ENCODE assay signal across 8 cellular contexts in genomic region chr22:41092023-41092817, GRCh38. TPM values are rescaled to one million over a fixed set of nuclear protein-coding genes. Genes with fewer than 3 reads are reported as not detected.
DNase-seq lines count a peak whose midpoint lies in the region; ATAC-seq and TF ChIP-seq lines count a peak whose summit lies in the region.

Gene EP300, plus strand, starts transcription at chr22:41092592. Its CDS starts 413 bp downstream, at chr22:41093005.

- H3K9ac ChIP-seq in SK-N-MC (ENCODE audit: insufficient read length) = peak within 1 kb of the TSS; percentile 97

- CTCF ChIA-PET in activated naive CD4-positive, alpha-beta T cell treated with anti-CD3 and anti-CD28 coated beads, Interleukin-2, amount 10 ng/mL, durations not matched to agents 7 days and 5 days (lab: Charles Lee) = interaction anchor here (0.9 to 2.9 kb wide), 2 partner anchors 46 to 145 kb away, joined by 3 to 10 read pairs; no protein-coding TSS in a partner anchor

- ATAC-seq in GM21360 (IDR thresholded peaks at IDR 0.05; ENCODE audit: unreplicated experiment) (peak; percentile 31), omental fat pad (ENCODE audit: low FRiP score) (peak; percentile 49)

- H3K27ac Mint-ChIP-seq in activated naive CD4-positive, alpha-beta T cell treated with anti-CD3 and anti-CD28 coated beads, Interleukin-2, amount 10 ng/mL, durations not matched to agents 7 days and 5 days = peak within 1 kb of the TSS; percentile 100

- H3K36me3 Mint-ChIP-seq in activated naive CD4-positive, alpha-beta T cell treated with anti-CD3 and anti-CD28 coated beads, Interleukin-2, amount 10 ng/mL, durations not matched to agents 7 days and 5 days = peaks cover 29% of the 10 kb centered on the region

- H3K4me1 Mint-ChIP-seq in activated naive CD4-positive, alpha-beta T cell treated with anti-CD3 and anti-CD28 coated beads, Interleukin-2, amount 10 ng/mL, durations not matched to agents 7 days and 5 days = peaks cover 42% of the 10 kb centered on the region

- peaks cover 4% of the 10 kb centered on the region for H3K27me3 Mint-ChIP-seq in activated naive CD4-positive, alpha-beta T cell treated with anti-CD3 and anti-CD28 coated beads, Interleukin-2, amount 10 ng/mL, durations not matched to agents 7 days and 5 days

- H3K4me3 Mint-ChIP-seq in activated naive CD4-positive, alpha-beta T cell treated with anti-CD3 and anti-CD28 coated beads, Interleukin-2, amount 10 ng/mL, durations not matched to agents 7 days and 5 days = peak within 1 kb of the TSS; percentile 100

- H3K9me3 ChIP-seq in SK-N-MC (ENCODE audit: low read depth, low read length) = no peaks in the 10 kb centered on the region

- peaks cover 2% of the 10 kb centered on the region for H3K9me3 Mint-ChIP-seq in activated naive CD4-positive, alpha-beta T cell treated with anti-CD3 and anti-CD28 coated beads, Interleukin-2, amount 10 ng/mL, durations not matched to agents 7 days and 5 days

- H3K27ac ChIP-seq in SK-N-MC (peak within 1 kb of the TSS; percentile 99), temporal lobe (ENCODE audit: low read depth, low read length) (peak within 1 kb of the TSS; percentile 98)

- TF ChIP-seq CTCF in omental fat pad (IDR thresholded peaks at IDR 0.05) = no peak

- peaks cover 5% of the 10 kb centered on the region; the same call in 1 of the 2 replicates for H3K36me3 ChIP-seq in SK-N-MC (ENCODE audit: insufficient read depth, low read length)

- peak within 1 kb of the TSS; percentile 99 for H3K4me3 ChIP-seq in SK-N-MC

- DNase-seq in DMS79 treated with DMSO at 0.1 percent for 48 hours (lab: John Stamatoyannopoulos, UW) (peak; percentile 14), HUDEP-2 (lab: John Stamatoyannopoulos, UW; ENCODE audit: unreplicated experiment in 76 of 76) (peak in 68 of 76 experiments; percentile 16 to 82 (median 65)), SK-N-MC (ENCODE audit: low read depth, low spot score) (no peak), germinal center (ENCODE audit: low spot score) (peak; percentile 88), omental fat pad (ENCODE audit: low spot score) (peak; percentile 48)
- DNase-seq in activated naive CD4-positive, alpha-beta T cell treated with anti-CD3 and anti-CD28 coated beads, Interleukin-2, amount 10 ng/mL, durations not matched to agents 7 days and 5 days = peak; percentile 93

RNA-seq across cellular contexts. Expression of gene EP300, which starts in this region (rescaled TPM):
- total RNA-seq in omental fat pad (10 to 100 TPM; 49.6 to 68.3 (median 58.7) TPM), temporal lobe (83.8 TPM)
